Comparison of ENCODE assay signal across 1 cellular context in the genomic region with DNA sequence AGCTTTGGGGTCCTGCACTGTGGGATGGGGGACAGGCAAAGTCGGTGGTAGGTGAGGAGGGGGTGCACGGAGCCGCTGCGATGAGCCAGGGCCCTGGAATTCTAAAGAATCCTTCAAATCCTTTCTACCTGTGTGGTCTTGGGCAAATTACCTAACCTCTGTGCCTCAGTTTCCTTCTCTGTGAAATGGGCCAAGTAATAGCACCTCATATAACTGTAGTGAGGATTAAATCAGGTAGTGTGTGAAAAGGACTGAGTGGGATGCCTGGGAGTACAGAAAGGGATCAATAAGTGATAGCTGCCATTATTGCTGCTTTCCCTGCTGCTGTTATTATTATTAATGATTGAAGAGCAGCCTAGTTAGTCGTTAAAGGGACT.
TF ChIP-seq lines count a peak whose summit lies in the region.

No MANE protein-coding gene starts in this region.

TF ChIP-seq in HEK293, 187 proteins besides CTCF, POLR2A, EP300 and RAD21:
- TF ChIP-seq ZNF76 (tag by site-specific recombination; IDR thresholded peaks at IDR 0.05; ENCODE audit: borderline replicate concordance, low read depth) = no peak
- TF ChIP-seq ZBTB48 (tag by site-specific recombination; IDR thresholded peaks at IDR 0.05) = no peak
- TF ChIP-seq ZFP3 (tag by site-specific recombination; IDR thresholded peaks at IDR 0.05; ENCODE audit: low read depth) = no peak
- TF ChIP-seq FEZF1 (tag by site-specific recombination; IDR thresholded peaks at IDR 0.05) = no peak
- peak; percentile 87 for TF ChIP-seq ZNF664 (tag by site-specific recombination; IDR thresholded peaks at IDR 0.05)
- TF ChIP-seq, protein P1, sequence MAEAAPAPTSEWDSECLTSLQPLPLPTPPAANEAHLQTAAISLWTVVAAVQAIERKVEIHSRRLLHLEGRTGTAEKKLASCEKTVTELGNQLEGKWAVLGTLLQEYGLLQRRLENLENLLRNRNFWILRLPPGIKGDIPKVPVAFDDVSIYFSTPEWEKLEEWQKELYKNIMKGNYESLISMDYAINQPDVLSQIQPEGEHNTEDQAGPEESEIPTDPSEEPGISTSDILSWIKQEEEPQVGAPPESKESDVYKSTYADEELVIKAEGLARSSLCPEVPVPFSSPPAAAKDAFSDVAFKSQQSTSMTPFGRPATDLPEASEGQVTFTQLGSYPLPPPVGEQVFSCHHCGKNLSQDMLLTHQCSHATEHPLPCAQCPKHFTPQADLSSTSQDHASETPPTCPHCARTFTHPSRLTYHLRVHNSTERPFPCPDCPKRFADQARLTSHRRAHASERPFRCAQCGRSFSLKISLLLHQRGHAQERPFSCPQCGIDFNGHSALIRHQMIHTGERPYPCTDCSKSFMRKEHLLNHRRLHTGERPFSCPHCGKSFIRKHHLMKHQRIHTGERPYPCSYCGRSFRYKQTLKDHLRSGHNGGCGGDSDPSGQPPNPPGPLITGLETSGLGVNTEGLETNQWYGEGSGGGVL (tag by site-specific recombination; IDR thresholded peaks at IDR 0.05) = no peak
- TF ChIP-seq ZNF274 (IDR thresholded peaks at IDR 0.05; ENCODE audit: low read length) = no peak
- TF ChIP-seq ZNF274 (tag by site-specific recombination; IDR thresholded peaks at IDR 0.05; ENCODE audit: borderline replicate concordance) = no peak
TF ChIP-seq in HEK293: peak in this region for 1.
